ENCODE assay signal across 8 cellular contexts in the genomic region with DNA sequence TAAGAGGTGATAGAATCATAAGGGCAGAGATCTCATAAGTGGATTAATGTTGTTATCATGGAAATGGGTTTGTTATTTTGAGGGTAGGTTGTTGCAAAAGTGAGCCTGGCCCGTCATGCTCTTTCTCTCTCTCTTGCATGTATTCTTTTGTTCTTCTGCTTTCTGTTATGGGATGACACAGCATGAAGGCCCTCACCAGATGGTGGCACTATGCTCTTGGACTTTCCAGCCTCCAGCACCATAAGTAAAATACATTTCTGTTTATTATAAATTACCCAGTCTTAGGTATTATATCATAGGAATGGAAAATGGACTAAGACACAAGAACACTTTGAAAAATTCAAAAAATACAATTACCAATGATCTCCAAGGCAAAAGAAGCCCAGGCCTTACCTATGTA.
DNase-seq lines count a peak whose midpoint lies in the region; ATAC-seq, FAIRE-seq and TF ChIP-seq lines count a peak whose summit lies in the region.

No MANE protein-coding gene starts in this region.

- H3K27ac ChIP-seq in Karpas-422 (ENCODE audit: low read length) (no peak overlapping the region), astrocyte (ENCODE audit: low read depth, low read length) (no peak overlapping the region), right lobe of liver (no peak overlapping the region)

- H3K36me3 ChIP-seq in Karpas-422 (ENCODE audit: insufficient read depth, low read length), result no peaks in the 10 kb centered on the region
- H3K36me3 ChIP-seq in astrocyte (ENCODE audit: insufficient read depth, low read length), result no peaks in the 10 kb centered on the region
- no peaks in the 10 kb centered on the region for H3K36me3 ChIP-seq in right lobe of liver

- H3K9me3 ChIP-seq in Karpas-422 (ENCODE audit: low read length) (no peaks in the 10 kb centered on the region), astrocyte (ENCODE audit: insufficient read depth, low read depth, low read length) (no peaks in the 10 kb centered on the region), right lobe of liver (no peaks in the 10 kb centered on the region)

- intact Hi-C loops in right lobe of liver (cut with DNase I), result loop anchor here in 1 of 2 donors (10.0 kb wide), 1 partner anchor 182 kb away; no protein-coding TSS in a partner anchor

- TF ChIP-seq CTCF in astrocyte (IDR thresholded peaks at IDR 0.05; ENCODE audit: insufficient read depth, low read depth, low read length) (peak; percentile 39), right lobe of liver (IDR thresholded peaks at IDR 0.05) (peak; percentile 28 to 52 (median 40))

- WGBS in right lobe of liver (ENCODE audit: insufficient coverage, low coverage, low lambda C conversion rate, missing lambda C conversion rate), result 18% methylated on average over 1 of the region's 1 CpG

- H3K9me2 ChIP-seq in Karpas-422 (replicated peaks; ENCODE audit: insufficient read depth, low read length), result no peaks in the 10 kb centered on the region

- no peak overlapping the region for H3K27ac Mint-ChIP-seq in astrocyte (ENCODE audit: unreplicated experiment)
- H3K27ac Mint-ChIP-seq in stimulated activated naive B cell treated with anti-CD40 and anti-IgM and Interleukin-4, amounts not matched to agents 10 μg/mL and 1 μg/mL and 100 μg/mL, for 72 hours, result no peak overlapping the region

- DNase-seq in Daoy (ENCODE audit: low read depth) (peak; percentile 66), Karpas-422 (peak; percentile 66), astrocyte (ENCODE audit: low read depth) (peak; percentile 14), right lobe of liver (no peak), SIG-M5 (lab: John Stamatoyannopoulos, UW) (no peak), pons (ENCODE audit: low spot score) (no peak), cerebellar cortex (ENCODE audit: low spot score) (no peak)
- no peak for DNase-seq in stimulated activated naive B cell treated with anti-CD40 and anti-IgM and Interleukin-4, amounts not matched to agents 10 μg/mL and 1 μg/mL and 100 μg/mL, for 72 hours

- H3K4me3 ChIP-seq in Karpas-422 (ENCODE audit: low read length) (no peak overlapping the region), astrocyte (ENCODE audit: insufficient read depth, low read depth, low read length) (no peak overlapping the region), right lobe of liver (no peak overlapping the region)

- peak in 2 of 4 donors; percentile 53 to 55 for ATAC-seq in right lobe of liver
- ATAC-seq in stimulated activated naive B cell treated with anti-CD40 and anti-IgM and Interleukin-4, amounts not matched to agents 10 μg/mL and 1 μg/mL and 100 μg/mL, for 72 hours (replicated peaks), result no peak

- H3K9me3 Mint-ChIP-seq in astrocyte (ENCODE audit: unreplicated experiment), result no peaks in the 10 kb centered on the region
- peaks cover 3 to 5% of the 10 kb centered on the region in 2 donors for H3K9me3 Mint-ChIP-seq in stimulated activated naive B cell treated with anti-CD40 and anti-IgM and Interleukin-4, amounts not matched to agents 10 μg/mL and 1 μg/mL and 100 μg/mL, for 72 hours

- no peak overlapping the region for H3K4me2 ChIP-seq in Karpas-422 (ENCODE audit: low read depth, low read length, poor library complexity, severe bottlenecking)
- H3K4me2 ChIP-seq in astrocyte (ENCODE audit: low read length), result no peak overlapping the region

- H3K27me3 ChIP-seq in Karpas-422 (ENCODE audit: low read length) (no peaks in the 10 kb centered on the region), astrocyte (ENCODE audit: insufficient read depth, low read length) (peaks cover 3% of the 10 kb centered on the region), right lobe of liver (no peaks in the 10 kb centered on the region)

- TF ChIP-seq POLR2A in right lobe of liver (IDR thresholded peaks at IDR 0.05), result no peak

- H3K9ac ChIP-seq in Karpas-422 (ENCODE audit: low read length) (no peak overlapping the region), astrocyte (ENCODE audit: low read length) (no peak overlapping the region)

- no peak overlapping the region for H3K4me3 Mint-ChIP-seq in astrocyte (ENCODE audit: unreplicated experiment)
- no peak overlapping the region for H3K4me3 Mint-ChIP-seq in stimulated activated naive B cell treated with anti-CD40 and anti-IgM and Interleukin-4, amounts not matched to agents 10 μg/mL and 1 μg/mL and 100 μg/mL, for 72 hours

- no peaks in the 10 kb centered on the region for H3K79me2 ChIP-seq in Karpas-422 (ENCODE audit: low read length)
- H3K79me2 ChIP-seq in astrocyte (ENCODE audit: insufficient read depth, low read length), result no peaks in the 10 kb centered on the region

- H3K4me1 ChIP-seq in Karpas-422 (ENCODE audit: low read length), result no peaks in the 10 kb centered on the region
- no peaks in the 10 kb centered on the region for H3K4me1 ChIP-seq in astrocyte (ENCODE audit: insufficient read depth, low read length)
- no peaks in the 10 kb centered on the region for H3K4me1 ChIP-seq in right lobe of liver

- peaks cover 19% of the 10 kb centered on the region for H3K27me3 Mint-ChIP-seq in astrocyte (ENCODE audit: low read depth, unreplicated experiment)
- peaks cover 9 to 33% of the 10 kb centered on the region in 2 donors for H3K27me3 Mint-ChIP-seq in stimulated activated naive B cell treated with anti-CD40 and anti-IgM and Interleukin-4, amounts not matched to agents 10 μg/mL and 1 μg/mL and 100 μg/mL, for 72 hours

- H4K20me1 ChIP-seq in Karpas-422 (ENCODE audit: insufficient read depth, low read depth, low read length) (no peaks in the 10 kb centered on the region), astrocyte (ENCODE audit: insufficient read depth, low read length) (no peaks in the 10 kb centered on the region)

- no peak overlapping the region for H2AFZ ChIP-seq in Karpas-422 (ENCODE audit: low read length)
- no peak overlapping the region for H2AFZ ChIP-seq in astrocyte (ENCODE audit: low read depth, low read length)

- H3K36me3 Mint-ChIP-seq in astrocyte (ENCODE audit: low read depth, unreplicated experiment), result no peaks in the 10 kb centered on the region
- no peaks in the 10 kb centered on the region for H3K36me3 Mint-ChIP-seq in stimulated activated naive B cell treated with anti-CD40 and anti-IgM and Interleukin-4, amounts not matched to agents 10 μg/mL and 1 μg/mL and 100 μg/mL, for 72 hours

- no peaks in the 10 kb centered on the region for H3K4me1 Mint-ChIP-seq in astrocyte (ENCODE audit: low read depth, unreplicated experiment)
- H3K4me1 Mint-ChIP-seq in stimulated activated naive B cell treated with anti-CD40 and anti-IgM and Interleukin-4, amounts not matched to agents 10 μg/mL and 1 μg/mL and 100 μg/mL, for 72 hours, result no peaks in the 10 kb centered on the region

- no peak for FAIRE-seq in astrocyte (lab: Jason Lieb, UNC)

Comparison
In these comparisons a context has a peak if more than half of its experiments do, and no peak if none do; other contexts are left out.
1. DNase-seq: peak in Daoy (single experiment), Karpas-422 (single experiment) and astrocyte (single experiment); none in right lobe of liver (0 of 3), SIG-M5 (single experiment), stimulated activated naive B cell treated with anti-CD40 and anti-IgM and Interleukin-4, amounts not matched to agents 10 μg/mL and 1 μg/mL and 100 μg/mL, for 72 hours (single experiment), pons (single experiment) and cerebellar cortex (single experiment).